ENCODE assay signal across 30 cellular contexts in the genomic region with DNA sequence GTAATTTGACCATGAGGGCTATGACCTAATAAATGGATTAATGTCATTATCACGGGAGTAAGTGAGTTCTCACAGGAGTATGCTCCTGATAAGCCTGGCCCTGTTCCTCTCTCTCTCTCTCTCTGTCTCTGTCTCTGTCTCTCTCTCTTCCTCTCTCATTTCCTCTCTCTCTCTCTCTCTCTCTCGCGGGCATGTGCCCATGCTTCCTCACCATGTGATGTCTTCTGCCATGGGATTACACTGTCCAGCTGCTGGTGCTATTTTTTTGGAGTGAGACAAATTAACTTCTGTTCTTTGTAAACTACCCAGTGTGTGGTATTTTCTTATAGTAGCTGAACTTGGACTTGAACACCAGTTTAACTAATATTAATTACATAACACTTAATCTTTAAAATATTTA.
"Had no signal": no experiment of that assay in that cellular context is flagged by ENCODE, and none has a peak within 500 bp of the region (broad histone marks: within the 10 kb centered on the region; RNA-seq: fewer than 3 reads in every experiment).

No MANE protein-coding gene starts in this region.

- H3K36me3 Mint-ChIP-seq: activated CD4-positive, alpha-beta memory T cell treated with anti-CD3 and anti-CD28 coated beads for 36 hours; activated naive CD4-positive, alpha-beta T cell treated with anti-CD3 and anti-CD28 coated beads, Interleukin-2, amount 10 ng/mL, durations not matched to agents 7 days and 5 days; activated naive CD4-positive, alpha-beta T cell treated with anti-CD3 and anti-CD28 coated beads, Interleukin-2, amount 50 U/mL, for 72 hours; brain had no signal

- H3K4me3 Mint-ChIP-seq: activated B cell treated with CpG ODN at 0.5 μM for 24 hours; activated CD4-positive, alpha-beta memory T cell treated with anti-CD3 and anti-CD28 coated beads for 36 hours; activated naive CD4-positive, alpha-beta T cell treated with anti-CD3 and anti-CD28 coated beads, Interleukin-2, amount 10 ng/mL, durations not matched to agents 7 days and 5 days; activated naive CD8-positive, alpha-beta T cell treated with anti-CD3 and anti-CD28 coated beads, Interleukin-2, amount 10 ng/mL, durations not matched to agents 7 days and 5 days; activated T-cell treated with anti-CD3 and anti-CD28 coated beads, Interleukin-2, amount 50 U/mL, for 24 hours; activated T-cell treated with anti-CD3 and anti-CD28 coated beads, Interleukin-2, amount 50 U/mL, for 72 hours; brain; central memory CD8-positive, alpha-beta T cell; dendritic cell treated with granulocyte-macrophage colony-stimulating factor and Interleukin-4, amounts not matched to agents 40 ng/mL and 50 ng/mL, for 4 days; endodermal cell; T-helper 17 cell; T-helper 2 cell treated with Interferon-gamma antibody and Interleukin-4, amounts not matched to agents 5 μg/mL and 100 μg/mL, for 36 hours had no signal

- ATAC-seq: activated CD4-positive, CD25-positive, alpha-beta regulatory T cell treated with anti-CD3 and anti-CD28 coated beads, Interleukin-2, amount 50 U/mL, for 24 hours; activated naive CD4-positive, alpha-beta T cell treated with anti-CD3 and anti-CD28 coated beads, Interleukin-2, amount 50 U/mL, for 72 hours; activated T-cell treated with anti-CD3 and anti-CD28 coated beads, Interleukin-2, amount 50 U/mL, for 72 hours; esophagus mucosa; gastrocnemius medialis; heart left ventricle; T-helper 17 cell had no signal

- H3K4me1 Mint-ChIP-seq: activated B cell treated with CpG ODN at 0.5 μM for 24 hours; activated naive CD4-positive, alpha-beta T cell treated with anti-CD3 and anti-CD28 coated beads, Interleukin-2, amount 10 ng/mL, durations not matched to agents 7 days and 5 days; activated naive CD8-positive, alpha-beta T cell treated with anti-CD3 and anti-CD28 coated beads, Interleukin-2, amount 10 ng/mL, durations not matched to agents 7 days and 5 days; brain; central memory CD8-positive, alpha-beta T cell; endodermal cell; T-helper 17 cell had no signal

- DNase-seq: activated B cell treated with CpG ODN at 0.5 μM for 24 hours; activated CD4-positive, alpha-beta memory T cell treated with anti-CD3 and anti-CD28 coated beads for 36 hours; activated CD4-positive, alpha-beta T cell treated with anti-CD3 and anti-CD28 coated beads for 48 hours; activated CD4-positive, alpha-beta T cell treated with anti-CD3 and anti-CD28 coated beads, Interleukin-2, amount 50 U/mL, for 1 hour; activated CD8-positive, alpha-beta memory T cell treated with anti-CD3 and anti-CD28 coated beads, Interleukin-2, amount 50 U/mL, for 48 hours; activated gamma-delta T cell; activated naive CD4-positive, alpha-beta T cell; activated naive CD4-positive, alpha-beta T cell treated with anti-CD3 and anti-CD28 coated beads, Interleukin-2, amount 10 ng/mL, durations not matched to agents 7 days and 5 days; activated naive CD8-positive, alpha-beta T cell treated with anti-CD3 and anti-CD28 coated beads, Interleukin-2, amount 10 ng/mL, durations not matched to agents 7 days and 5 days; activated T-cell treated with anti-CD3 and anti-CD28 coated beads for 4 hours; activated T-cell treated with anti-CD3 and anti-CD28 coated beads, Interleukin-2, amount 50 U/mL, for 24 hours; activated T-cell treated with anti-CD3 and anti-CD28 coated beads, Interleukin-2, amount 50 U/mL, for 72 hours; dorsolateral prefrontal cortex; effector memory CD4-positive, alpha-beta T cell; endodermal cell; foreskin fibroblast; gastrocnemius medialis; glutamatergic neuron; heart left ventricle; T-helper 1 cell; T-helper 17 cell; T1000; WERI-Rb-1 had no signal

- H3K9me3 Mint-ChIP-seq: activated B cell treated with CpG ODN at 0.5 μM for 24 hours; activated CD4-positive, alpha-beta memory T cell treated with anti-CD3 and anti-CD28 coated beads for 36 hours; activated naive CD4-positive, alpha-beta T cell treated with anti-CD3 and anti-CD28 coated beads, Interleukin-2, amount 10 ng/mL, durations not matched to agents 7 days and 5 days; activated naive CD4-positive, alpha-beta T cell treated with anti-CD3 and anti-CD28 coated beads, Interleukin-2, amount 50 U/mL, for 72 hours; activated T-cell treated with anti-CD3 and anti-CD28 coated beads, Interleukin-2, amount 50 U/mL, for 24 hours; brain; central memory CD8-positive, alpha-beta T cell; endodermal cell; T-helper 2 cell treated with Interferon-gamma antibody and Interleukin-4, amounts not matched to agents 5 μg/mL and 100 μg/mL, for 36 hours had no signal

- H3K27me3 Mint-ChIP-seq: activated B cell treated with CpG ODN at 0.5 μM for 24 hours; activated CD4-positive, alpha-beta memory T cell treated with anti-CD3 and anti-CD28 coated beads for 36 hours; activated naive CD4-positive, alpha-beta T cell treated with anti-CD3 and anti-CD28 coated beads, Interleukin-2, amount 10 ng/mL, durations not matched to agents 7 days and 5 days; activated naive CD8-positive, alpha-beta T cell treated with anti-CD3 and anti-CD28 coated beads, Interleukin-2, amount 10 ng/mL, durations not matched to agents 7 days and 5 days; activated T-cell treated with anti-CD3 and anti-CD28 coated beads, Interleukin-2, amount 50 U/mL, for 24 hours; central memory CD8-positive, alpha-beta T cell; dendritic cell treated with granulocyte-macrophage colony-stimulating factor and Interleukin-4, amounts not matched to agents 40 ng/mL and 50 ng/mL, for 4 days; T-helper 17 cell had no signal

- H3K27ac Mint-ChIP-seq: activated B cell treated with CpG ODN at 0.5 μM for 24 hours; activated CD4-positive, alpha-beta memory T cell treated with anti-CD3 and anti-CD28 coated beads for 36 hours; activated naive CD4-positive, alpha-beta T cell treated with anti-CD3 and anti-CD28 coated beads, Interleukin-2, amount 10 ng/mL, durations not matched to agents 7 days and 5 days; activated naive CD4-positive, alpha-beta T cell treated with anti-CD3 and anti-CD28 coated beads, Interleukin-2, amount 50 U/mL, for 72 hours; activated naive CD8-positive, alpha-beta T cell treated with anti-CD3 and anti-CD28 coated beads, Interleukin-2, amount 10 ng/mL, durations not matched to agents 7 days and 5 days; activated T-cell treated with anti-CD3 and anti-CD28 coated beads, Interleukin-2, amount 50 U/mL, for 24 hours; activated T-cell treated with anti-CD3 and anti-CD28 coated beads, Interleukin-2, amount 50 U/mL, for 72 hours; brain; dendritic cell treated with granulocyte-macrophage colony-stimulating factor and Interleukin-4, amounts not matched to agents 40 ng/mL and 50 ng/mL, for 4 days; endodermal cell; T-helper 17 cell; T-helper 2 cell treated with Interferon-gamma antibody and Interleukin-4, amounts not matched to agents 5 μg/mL and 100 μg/mL, for 36 hours had no signal
